Comparison of ENCODE assay signal across 8 cellular contexts in the genomic region with DNA sequence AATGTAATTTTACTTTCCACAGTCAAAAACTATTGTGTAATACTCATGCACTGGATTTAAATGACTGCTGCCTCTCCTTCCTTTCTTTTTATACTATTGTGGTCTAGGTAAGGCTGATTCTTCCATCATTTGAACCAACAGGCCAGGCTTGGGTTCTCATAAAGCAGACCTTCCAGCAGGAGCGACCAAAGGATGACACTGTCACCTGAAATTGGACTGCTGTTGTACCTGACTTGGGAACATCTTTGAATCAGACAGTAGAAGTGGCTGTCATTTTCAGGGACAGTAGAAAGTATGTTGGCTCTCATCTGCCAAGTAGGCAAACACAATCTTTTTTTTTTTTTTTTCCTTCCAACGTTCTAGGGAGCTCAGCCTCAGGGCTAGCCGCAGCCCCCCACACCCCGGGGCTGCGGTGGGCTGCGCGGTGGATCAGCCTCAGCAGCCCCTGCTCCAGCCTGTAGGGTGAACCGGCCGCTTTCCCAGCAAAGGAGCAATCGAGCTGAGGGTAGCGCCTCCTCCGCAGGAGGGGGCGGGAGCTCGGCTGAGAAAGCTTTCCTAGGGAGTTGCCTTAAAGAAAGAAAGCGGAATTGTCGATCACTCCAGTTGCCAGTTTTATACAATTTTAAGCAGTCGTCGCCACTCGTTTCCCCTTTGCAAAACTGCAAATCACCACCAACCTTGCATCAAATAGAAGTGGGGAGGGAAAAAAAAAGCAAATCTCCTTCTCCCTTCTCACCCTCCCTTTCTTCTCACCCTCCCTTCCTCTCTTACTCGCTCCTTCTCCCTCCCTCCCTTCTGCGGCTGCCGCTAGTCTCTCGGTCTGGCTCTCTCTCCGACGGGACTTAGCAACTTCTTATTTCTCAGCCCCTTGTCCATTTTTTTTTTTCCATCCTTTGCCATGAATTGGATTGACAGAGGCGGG. TPM values are rescaled to one million over a fixed set of nuclear protein-coding genes. Genes with fewer than 3 reads are reported as not detected.
A peak's percentile ranks its signal among the peaks of the same experiment; 100 is the strongest.
DNase-seq lines count a peak whose midpoint lies in the region; ATAC-seq, FAIRE-seq and TF ChIP-seq lines count a peak whose summit lies in the region.

A gene (plus strand): TSS at position 807 of the 922 bp plus-strand sequence. CDS start 748 bp downstream, outside the sequence.

- peak within 1 kb of the TSS; percentile 81 for H3K4me3 Mint-ChIP-seq in natural killer cell

- no peaks in the 10 kb centered on the region for H3K9me3 Mint-ChIP-seq in natural killer cell

- peaks cover 11 to 27% of the 10 kb centered on the region in 2 donors for H3K4me1 Mint-ChIP-seq in natural killer cell

- intact Hi-C loops in natural killer cell (cut with micrococcal nuclease), result no loop called here

- no peaks in the 10 kb centered on the region for H3K36me3 Mint-ChIP-seq in natural killer cell

- no peak for FAIRE-seq in HTR-8/SVneo (lab: Jason Lieb, UNC)

- no peak within 1 kb of the TSS for H3K27ac Mint-ChIP-seq in natural killer cell

- TF ChIP-seq CTCF in WI38 (IDR thresholded peaks at IDR 0.05; ENCODE audit: low read depth, low read length) (no peak), natural killer cell (IDR thresholded peaks at IDR 0.05) (no peak)

- peak; percentile 88 for DNase-seq in AG20443 (ENCODE audit: low spot score)
- DNase-seq in HTR-8/SVneo (ENCODE audit: insufficient read length, low spot score), result peak; percentile 34
- peak; percentile 66 for DNase-seq in foreskin melanocyte
- no peak for DNase-seq in natural killer cell
- no peak for DNase-seq in stimulated activated CD4-positive, alpha-beta T cell treated with anti-CD3 and anti-CD28 coated beads, Interleukin-4, amount 100 ng/mL, for 24 hours
- DNase-seq in NCI-H128 (lab: John Stamatoyannopoulos, UW; ENCODE audit: unreplicated experiment), result no peak

- ATAC-seq in natural killer cell, result no peak
- no peak for ATAC-seq in GM21515 (IDR thresholded peaks at IDR 0.05; ENCODE audit: unreplicated experiment)

- H3K27me3 Mint-ChIP-seq in natural killer cell (ENCODE audit: low read depth in 2 of 2), result peaks cover 43 to 56% of the 10 kb centered on the region in 2 donors

- 0 out of 2 replicates have a peak within 1 kb of the TSS, but pooled peaks have one; percentile 7 for H3K4me3 ChIP-seq in WI38 (ENCODE audit: low read depth, low read length)

RNA-seq across cellular contexts. Expression of the gene that starts here (rescaled TPM):
- under 1 TPM; 0.20 to 0.28 (median 0.27) TPM for total RNA-seq in natural killer cell

Comparison
In these comparisons a context has a peak if more than half of its experiments do, and no peak if none do; other contexts are left out.
1. DNase-seq: peak in AG20443 (single experiment), HTR-8/SVneo (single experiment) and foreskin melanocyte (single experiment); none in natural killer cell (single experiment), stimulated activated CD4-positive, alpha-beta T cell treated with anti-CD3 and anti-CD28 coated beads, Interleukin-4, amount 100 ng/mL, for 24 hours (single experiment) and NCI-H128 (single experiment).